In the genomic region with DNA sequence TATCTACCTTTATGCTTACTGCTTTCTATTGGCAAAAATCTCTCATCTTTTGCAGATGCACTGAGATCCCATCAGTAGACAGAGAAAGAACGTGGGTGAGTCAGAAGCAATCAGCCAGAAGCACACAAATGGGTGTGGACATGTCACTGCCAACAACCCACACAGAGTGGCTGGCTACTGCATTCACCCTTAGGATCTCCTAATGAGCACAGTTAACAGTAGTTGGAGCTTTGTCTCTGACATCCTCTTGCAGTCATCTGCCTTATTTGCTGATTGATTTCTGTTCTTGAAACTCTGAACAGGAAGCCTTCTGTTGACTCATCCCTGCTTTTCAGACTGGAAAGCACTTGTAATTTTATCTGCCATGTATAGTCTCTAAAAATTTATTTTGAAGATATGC, we compare ENCODE assay signal across 9 cellular contexts.
DNase-seq lines count a peak whose midpoint lies in the region; ATAC-seq and TF ChIP-seq lines count a peak whose summit lies in the region.
"Had no signal": no experiment of that assay in that cellular context is flagged by ENCODE, and none has a peak within 500 bp of the region (broad histone marks: within the 10 kb centered on the region; RNA-seq: fewer than 3 reads in every experiment).

No MANE protein-coding gene starts in this region.

- H3K4me3 ChIP-seq in GM12865 (ENCODE audit: low read depth, low read length) (no peak overlapping the region), epithelial cell of esophagus (ENCODE audit: low read length) (no peak overlapping the region)
- H3K4me3 ChIP-seq: esophagus muscularis mucosa had no signal

- no peak for TF ChIP-seq CTCF in GM12865 (IDR thresholded peaks at IDR 0.05; ENCODE audit: insufficient read depth, low read depth, low read length, missing control alignments)
- TF ChIP-seq CTCF in epithelial cell of esophagus (IDR thresholded peaks at IDR 0.05; ENCODE audit: insufficient read depth, low read depth, low read length, missing control alignments): no peak

- no peak for ATAC-seq in GM21737 (IDR thresholded peaks at IDR 0.05; ENCODE audit: unreplicated experiment)

- peak; percentile 16 for DNase-seq in COR-L47 (lab: John Stamatoyannopoulos, UW)
- DNase-seq in GM12865 (ENCODE audit: low read depth): peak; percentile 80
- DNase-seq in NCI-H510A (lab: John Stamatoyannopoulos, UW): peak; percentile 20
- DNase-seq in epithelial cell of esophagus (ENCODE audit: low read depth): peak; percentile 30
- DNase-seq in MV-4-11 (lab: John Stamatoyannopoulos, UW): no peak
- DNase-seq in NCI-H2029 treated with DMSO at 0.1 percent for 48 hours (lab: John Stamatoyannopoulos, UW): no peak
- DNase-seq: DND-41 had no signal

Comparison
In these comparisons a context has a peak if more than half of its experiments do, and no peak if none do; other contexts are left out.
1. DNase-seq: peak in COR-L47 (single experiment), GM12865 (single experiment), NCI-H510A (single experiment) and epithelial cell of esophagus (single experiment); none in MV-4-11 (single experiment) and NCI-H2029 treated with DMSO at 0.1 percent for 48 hours (single experiment).